Comparison of ENCODE assay signal across 31 cellular contexts in genomic region chr12:73158341-73158740, GRCh38.
"Had no signal": no experiment of that assay in that cellular context is flagged by ENCODE, and none has a peak within 500 bp of the region (broad histone marks: within the 10 kb centered on the region; RNA-seq: fewer than 3 reads in every experiment).

No MANE protein-coding gene starts in this region.

- H3K27ac Mint-ChIP-seq: natural killer cell; nephron; neural progenitor cell; progenitor cell of endocrine pancreas; stimulated activated memory B cell treated with anti-CD40 and anti-IgM and Interleukin-4, amounts not matched to agents 10 μg/mL and 1 μg/mL and 100 μg/mL, for 72 hours; stimulated activated naive CD8-positive, alpha-beta T cell treated with anti-CD3 and anti-CD28 coated beads, Interleukin-15, amount 100 ng/mL, for 72 hours; type B pancreatic cell had no signal

- DNase-seq: natural killer cell; occipital lobe; ovary; posterior cingulate gyrus; psoas muscle; right cardiac atrium; spleen; stimulated activated CD4-positive, alpha-beta T cell treated with anti-CD3 and anti-CD28 coated beads, Interleukin-12 subunit alpha, Interleukin-12 subunit beta, amount 100 ng/mL, for 4 hours; stimulated activated CD4-positive, alpha-beta T cell treated with anti-CD3 and anti-CD28 coated beads, Interleukin-1b, Interleukin-23, amount 100 ng/mL, for 48 hours; stimulated activated CD4-positive, alpha-beta T cell treated with anti-CD3 and anti-CD28 coated beads, Interleukin-4, amount 100 ng/mL, for 1 hour; stimulated activated CD4-positive, alpha-beta T cell treated with anti-CD3 and anti-CD28 coated beads, Interleukin-4, amount 100 ng/mL, for 4 hours; stimulated activated CD8-positive, alpha-beta memory T cell treated with anti-CD3 and anti-CD28 coated beads, Interleukin-4, amount 100 ng/mL, for 48 hours; stimulated activated naive CD4-positive, alpha-beta T cell; stimulated activated naive CD8-positive, alpha-beta T cell treated with anti-CD3 and anti-CD28 coated beads, Interleukin-15, amount 100 ng/mL, for 72 hours; stimulated activated naive CD8-positive, alpha-beta T cell treated with anti-CD3 and anti-CD28 coated beads, Interleukin-15, Interleukin-2, amounts not matched to agents 100 U/mL and 50 U/mL, for 24 hours; substantia nigra; testis; tibial artery; transverse colon; uterus had no signal

- H3K36me3 Mint-ChIP-seq: neural progenitor cell; stimulated activated memory B cell treated with anti-CD40 and anti-IgM and Interleukin-4, amounts not matched to agents 10 μg/mL and 1 μg/mL and 100 μg/mL, for 72 hours; type B pancreatic cell had no signal

- H3K27ac ChIP-seq: neural progenitor cell, ovary, parathyroid adenoma, psoas muscle, skin epidermis, spleen, suprapubic skin, testis, tibial artery, transverse colon, upper lobe of right lung, uterus had no signal

- H3K4me1 ChIP-seq: neural progenitor cell, parathyroid adenoma, psoas muscle, spleen, suprapubic skin, testis, tibial artery, transverse colon, upper lobe of right lung, uterus had no signal

- H3K27me3 ChIP-seq: neural progenitor cell, ovary, spleen, suprapubic skin, testis, tibial artery, transverse colon, upper lobe of right lung, uterus had no signal

- H3K36me3 ChIP-seq: neural progenitor cell, ovary, spleen, suprapubic skin, tibial artery, transverse colon, upper lobe of right lung, uterus had no signal

- ATAC-seq: natural killer cell; psoas muscle; right cardiac atrium; sciatic nerve; stimulated activated memory B cell treated with anti-CD40 and anti-IgM and Interleukin-4, amounts not matched to agents 10 μg/mL and 1 μg/mL and 100 μg/mL, for 72 hours; stimulated activated naive CD8-positive, alpha-beta T cell treated with anti-CD3 and anti-CD28 coated beads, Interleukin-15, amount 100 ng/mL, for 72 hours; upper lobe of right lung had no signal

- H3K27me3 Mint-ChIP-seq: progenitor cell of endocrine pancreas; stimulated activated memory B cell treated with anti-CD40 and anti-IgM and Interleukin-4, amounts not matched to agents 10 μg/mL and 1 μg/mL and 100 μg/mL, for 72 hours; stimulated activated naive CD8-positive, alpha-beta T cell treated with anti-CD3 and anti-CD28 coated beads, Interleukin-15, amount 100 ng/mL, for 72 hours; type B pancreatic cell had no signal

- H3K9me3 ChIP-seq: ovary, psoas muscle, testis, tibial artery, transverse colon, upper lobe of right lung, uterus had no signal

- H3K9ac ChIP-seq: neural progenitor cell, parathyroid adenoma had no signal

- H3K4me3 ChIP-seq: neural progenitor cell, ovary, psoas muscle, skin epidermis, smooth muscle cell, spleen, suprapubic skin, testis, tibial artery, transverse colon, upper lobe of right lung, uterus had no signal

- H2AFZ ChIP-seq: neural progenitor cell, parathyroid adenoma had no signal

- H3K4me1 Mint-ChIP-seq: natural killer cell; nephron; neural progenitor cell; stimulated activated memory B cell treated with anti-CD40 and anti-IgM and Interleukin-4, amounts not matched to agents 10 μg/mL and 1 μg/mL and 100 μg/mL, for 72 hours; stimulated activated naive CD8-positive, alpha-beta T cell treated with anti-CD3 and anti-CD28 coated beads, Interleukin-15, amount 100 ng/mL, for 72 hours had no signal

- H3K4me2 ChIP-seq: neural progenitor cell, smooth muscle cell had no signal

- H3K9me3 Mint-ChIP-seq: stimulated activated memory B cell treated with anti-CD40 and anti-IgM and Interleukin-4, amounts not matched to agents 10 μg/mL and 1 μg/mL and 100 μg/mL, for 72 hours had no signal

- H3K4me3 Mint-ChIP-seq: natural killer cell; nephron; neural progenitor cell; stimulated activated memory B cell treated with anti-CD40 and anti-IgM and Interleukin-4, amounts not matched to agents 10 μg/mL and 1 μg/mL and 100 μg/mL, for 72 hours; stimulated activated naive CD8-positive, alpha-beta T cell treated with anti-CD3 and anti-CD28 coated beads, Interleukin-15, amount 100 ng/mL, for 72 hours; type B pancreatic cell had no signal
